In the genomic region with DNA sequence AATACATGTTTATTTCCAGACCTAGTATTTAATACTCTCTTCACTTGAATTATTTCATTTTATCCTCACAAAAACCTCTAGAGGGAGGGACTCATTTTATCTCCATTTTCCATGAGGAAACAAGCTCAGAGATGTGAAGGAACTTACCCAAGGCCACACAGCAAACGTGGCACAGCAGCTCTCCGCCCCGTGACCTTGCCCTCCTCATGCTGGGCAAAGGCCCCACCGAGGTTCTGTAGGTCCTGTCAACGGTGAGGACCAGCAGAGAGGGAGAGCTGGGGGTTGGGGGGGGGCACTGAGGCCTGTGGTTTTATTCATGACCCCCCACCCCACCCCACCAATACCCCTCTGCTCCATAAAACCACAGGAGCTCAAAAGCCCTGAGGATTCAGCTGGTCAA, we compare ENCODE assay signal across 8 cellular contexts. TPM values are rescaled to one million over a fixed set of nuclear protein-coding genes. Genes with fewer than 3 reads are reported as not detected.
DNase-seq lines count a peak whose midpoint lies in the region; ATAC-seq, FAIRE-seq and TF ChIP-seq lines count a peak whose summit lies in the region.

No MANE protein-coding gene starts in this region.

- H2AFZ ChIP-seq in Karpas-422 (ENCODE audit: low read length) = no peak overlapping the region

- H3K36me3 ChIP-seq in BLaER1 (peaks cover 50% of the 10 kb centered on the region), Karpas-422 (ENCODE audit: insufficient read depth, low read length) (peaks cover 42% of the 10 kb centered on the region), bronchial epithelial cell (ENCODE audit: control insufficient read depth, insufficient read depth, low read length) (peaks cover 4% of the 10 kb centered on the region)

- DNase-seq in Karpas-422 = no peak
- DNase-seq in bronchial epithelial cell (ENCODE audit: low read depth) = no peak
- DNase-seq in natural killer cell = no peak
- no peak for DNase-seq in dedifferentiated amniotic fluid mesenchymal stem cell (ENCODE audit: extremely low spot score)
- no peak for DNase-seq in GF-D8 (lab: John Stamatoyannopoulos, UW)
- DNase-seq in globus pallidus (ENCODE audit: low spot score) = no peak

- H3K36me3 Mint-ChIP-seq in natural killer cell = no peaks in the 10 kb centered on the region

- H3K27me3 Mint-ChIP-seq in natural killer cell (ENCODE audit: low read depth in 2 of 2) = no peaks in the 10 kb centered on the region

- FAIRE-seq in bronchial epithelial cell (lab: Jason Lieb, UNC) = no peak

- ATAC-seq in natural killer cell (no peak), GM21515 (IDR thresholded peaks at IDR 0.05; ENCODE audit: unreplicated experiment) (no peak)

- H3K4me2 ChIP-seq in BLaER1 = peak overlapping the region; percentile 88
- peak overlapping the region; percentile 68 for H3K4me2 ChIP-seq in Karpas-422 (ENCODE audit: low read depth, low read length, poor library complexity, severe bottlenecking)

- H3K4me1 ChIP-seq in BLaER1 = peaks cover 85% of the 10 kb centered on the region
- peaks cover 54% of the 10 kb centered on the region for H3K4me1 ChIP-seq in Karpas-422 (ENCODE audit: low read length)

- H3K79me2 ChIP-seq in Karpas-422 (ENCODE audit: low read length) = peaks cover 71% of the 10 kb centered on the region

- H3K9me3 Mint-ChIP-seq in natural killer cell = no peaks in the 10 kb centered on the region

- no peaks in the 10 kb centered on the region for H3K27me3 ChIP-seq in BLaER1
- no peaks in the 10 kb centered on the region for H3K27me3 ChIP-seq in Karpas-422 (ENCODE audit: low read length)
- no peaks in the 10 kb centered on the region for H3K27me3 ChIP-seq in bronchial epithelial cell (ENCODE audit: control insufficient read depth, insufficient read depth, low read length)

- TF ChIP-seq CTCF in bronchial epithelial cell (IDR thresholded peaks at IDR 0.05; ENCODE audit: insufficient read depth, low read length, severe bottlenecking) (no peak), natural killer cell (IDR thresholded peaks at IDR 0.05) (no peak)

- H3K4me1 Mint-ChIP-seq in natural killer cell = peaks cover 0 to 18% of the 10 kb centered on the region in 2 donors

- intact Hi-C loops in natural killer cell (cut with micrococcal nuclease) = no loop called here

- peak overlapping the region; percentile 32; the same call in 1 of the 2 replicates for H3K4me3 ChIP-seq in BLaER1
- peak overlapping the region; percentile 38; the same call in 1 of the 2 replicates for H3K4me3 ChIP-seq in Karpas-422 (ENCODE audit: low read length)
- peak overlapping the region; percentile 4 for H3K4me3 ChIP-seq in bronchial epithelial cell (ENCODE audit: low read depth, low read length)

- H3K9ac ChIP-seq in BLaER1 = peak overlapping the region; percentile 83; the same call in 1 of the 2 replicates
- H3K9ac ChIP-seq in Karpas-422 (ENCODE audit: low read length) = peak overlapping the region; percentile 73

- H3K9me2 ChIP-seq in Karpas-422 (replicated peaks; ENCODE audit: insufficient read depth, low read length) = no peaks in the 10 kb centered on the region

- H3K9me3 ChIP-seq in BLaER1 = no peaks in the 10 kb centered on the region
- H3K9me3 ChIP-seq in Karpas-422 (ENCODE audit: low read length) = no peaks in the 10 kb centered on the region

- H4K20me1 ChIP-seq in BLaER1 = no peaks in the 10 kb centered on the region
- H4K20me1 ChIP-seq in Karpas-422 (ENCODE audit: insufficient read depth, low read depth, low read length) = peaks cover 6% of the 10 kb centered on the region; the same call in 1 of the 2 replicates

- peak overlapping the region; percentile 93 for H3K27ac ChIP-seq in BLaER1
- H3K27ac ChIP-seq in Karpas-422 (ENCODE audit: low read length) = peak overlapping the region; percentile 91

- H3K27ac Mint-ChIP-seq in natural killer cell = peak overlapping the region in 1 of 2 donors; percentile 71

- H3K4me3 Mint-ChIP-seq in natural killer cell = peak overlapping the region; percentile 90

RNA-seq across cellular contexts. Expression of gene TLDC2, which starts 40.9 kb away (rescaled TPM):
- total RNA-seq in Karpas-422 (2014; rRNA removed; shearing (Covaris generic); ENCODE audit: low replicate concordance) = 0.69 TPM in 1 of 2 replicates, not detected in the other
- total RNA-seq in bronchial epithelial cell = 0.13 and 0.26 TPM in 2 replicates
- 1 to 10 TPM in 1 of 3 donors, not detected in 2; 1.4 TPM for total RNA-seq in natural killer cell
